In the genomic region with DNA sequence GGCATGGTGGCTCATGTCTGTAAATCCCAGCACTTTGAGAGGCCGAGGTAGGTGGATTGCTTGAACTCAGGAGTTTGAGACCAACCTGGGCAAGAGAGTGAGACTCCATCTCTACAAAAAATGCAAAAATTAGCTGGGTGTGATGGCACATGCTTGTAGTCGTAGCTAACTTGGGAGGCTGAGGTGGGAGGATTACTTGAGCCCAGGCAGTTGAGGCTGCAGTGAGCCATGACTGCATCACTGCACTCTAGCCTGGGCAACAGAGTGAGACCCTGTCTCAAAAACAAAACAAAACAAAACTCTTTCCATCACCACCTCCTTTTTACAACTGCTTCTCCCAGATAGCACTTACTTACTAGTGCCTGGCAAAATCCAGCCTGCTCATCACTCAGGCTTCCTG, we compare ENCODE assay signal across 23 cellular contexts.
"Had no signal": no experiment of that assay in that cellular context is flagged by ENCODE, and none has a peak within 500 bp of the region (broad histone marks: within the 10 kb centered on the region; RNA-seq: fewer than 3 reads in every experiment).

No MANE protein-coding gene starts in this region.

- H3K4me3 Mint-ChIP-seq: activated naive CD8-positive, alpha-beta T cell; effector memory CD8-positive, alpha-beta T cell; nephron progenitor cell; stimulated activated memory B cell treated with anti-CD40 and anti-IgM and Interleukin-4, amounts not matched to agents 10 μg/mL and 1 μg/mL and 100 μg/mL, for 72 hours; stimulated activated naive CD8-positive, alpha-beta T cell treated with anti-CD3 and anti-CD28 coated beads, Interleukin-15, amount 100 ng/mL, for 72 hours had no signal

- ATAC-seq: body of pancreas; effector memory CD8-positive, alpha-beta T cell; left cardiac atrium; stimulated activated memory B cell treated with anti-CD40 and anti-IgM and Interleukin-4, amounts not matched to agents 10 μg/mL and 1 μg/mL and 100 μg/mL, for 72 hours; stimulated activated naive CD8-positive, alpha-beta T cell treated with anti-CD3 and anti-CD28 coated beads, Interleukin-15, amount 100 ng/mL, for 72 hours had no signal

- H3K27ac Mint-ChIP-seq: activated naive CD8-positive, alpha-beta T cell; effector memory CD8-positive, alpha-beta T cell; nephron progenitor cell; stimulated activated memory B cell treated with anti-CD40 and anti-IgM and Interleukin-4, amounts not matched to agents 10 μg/mL and 1 μg/mL and 100 μg/mL, for 72 hours; stimulated activated naive CD8-positive, alpha-beta T cell treated with anti-CD3 and anti-CD28 coated beads, Interleukin-15, amount 100 ng/mL, for 72 hours had no signal

- H3K36me3 Mint-ChIP-seq: activated naive CD8-positive, alpha-beta T cell had no signal

- H3K9me3 Mint-ChIP-seq: effector memory CD8-positive, alpha-beta T cell; nephron progenitor cell; stimulated activated memory B cell treated with anti-CD40 and anti-IgM and Interleukin-4, amounts not matched to agents 10 μg/mL and 1 μg/mL and 100 μg/mL, for 72 hours; stimulated activated naive CD8-positive, alpha-beta T cell treated with anti-CD3 and anti-CD28 coated beads, Interleukin-15, amount 100 ng/mL, for 72 hours had no signal

- DNase-seq: activated CD4-positive, alpha-beta T cell treated with anti-CD3 and anti-CD28 coated beads for 4 hours; activated CD4-positive, alpha-beta T cell treated with anti-CD3 and anti-CD28 coated beads, Interleukin-2, amount 50 U/mL, for 4 hours; activated effector memory CD4-positive, alpha-beta T cell treated with Interleukin-2 at 50 U/mL for 16 hours; activated naive CD4-positive, alpha-beta T cell treated with Interleukin-2 at 50 U/mL for 16 hours; activated T-cell treated with anti-CD3 and anti-CD28 coated beads for 4 hours; anterior cingulate cortex; body of pancreas; cortex of kidney; effector memory CD8-positive, alpha-beta T cell; erythroblast; hippocampal formation; left cardiac atrium; mammary epithelial cell; nephron progenitor cell; psoas muscle; stimulated activated CD4-positive, alpha-beta T cell treated with anti-CD3 and anti-CD28 coated beads, Interleukin-1b, Interleukin-23, amount 100 ng/mL, for 48 hours; stimulated activated CD4-positive, alpha-beta T cell treated with anti-CD3 and anti-CD28 coated beads, Interleukin-4, amount 100 ng/mL, for 4 hours; stimulated activated CD8-positive, alpha-beta memory T cell treated with anti-CD3 and anti-CD28 coated beads, Interleukin-4, amount 100 ng/mL, for 48 hours; stimulated activated naive CD8-positive, alpha-beta T cell treated with anti-CD3 and anti-CD28 coated beads, Interleukin-15, amount 100 ng/mL, for 72 hours; substantia nigra; upper lobe of left lung had no signal

- H3K27me3 Mint-ChIP-seq: activated naive CD8-positive, alpha-beta T cell; stimulated activated memory B cell treated with anti-CD40 and anti-IgM and Interleukin-4, amounts not matched to agents 10 μg/mL and 1 μg/mL and 100 μg/mL, for 72 hours; stimulated activated naive CD8-positive, alpha-beta T cell treated with anti-CD3 and anti-CD28 coated beads, Interleukin-15, amount 100 ng/mL, for 72 hours had no signal
